Comparison of ENCODE assay signal across 27 cellular contexts in genomic region chr2:105149272-105149671, GRCh38.
"Had no signal": no experiment of that assay in that cellular context is flagged by ENCODE, and none has a peak within 500 bp of the region (broad histone marks: within the 10 kb centered on the region; RNA-seq: fewer than 3 reads in every experiment).

No MANE protein-coding gene starts in this region.

- H3K9me3 ChIP-seq: colonic mucosa, esophagus squamous epithelium, gastrocnemius medialis, gastroesophageal sphincter, heart left ventricle, heart right ventricle had no signal

- H3K27ac Mint-ChIP-seq: dendritic cell treated with granulocyte-macrophage colony-stimulating factor and Interleukin-4, amounts not matched to agents 40 ng/mL and 50 ng/mL, for 4 days; effector memory CD8-positive, alpha-beta T cell; endodermal cell had no signal

- FAIRE-seq: colon, endometrium, endothelial cell of umbilical vein, frontal cortex had no signal

- H3K4me3 ChIP-seq: colonic mucosa, coronary artery, dorsolateral prefrontal cortex, esophagus squamous epithelium, gastrocnemius medialis, gastroesophageal sphincter, heart left ventricle, heart right ventricle had no signal

- H3K27ac ChIP-seq: colonic mucosa, coronary artery, dorsolateral prefrontal cortex, epithelial cell of prostate, esophagus squamous epithelium, foreskin keratinocyte, gastrocnemius medialis, gastroesophageal sphincter, heart left ventricle, heart right ventricle had no signal

- ATAC-seq: effector memory CD8-positive, alpha-beta T cell; esophagus mucosa; foreskin keratinocyte; gastrocnemius medialis; gastroesophageal sphincter; heart left ventricle; heart right ventricle had no signal

- H3K4me1 ChIP-seq: colonic mucosa, foreskin keratinocyte, gastrocnemius medialis had no signal

- DNase-seq: colonic mucosa; cortex of kidney; dermis blood vessel endothelial cell; dorsolateral prefrontal cortex; effector CD4-positive, alpha-beta T cell; effector CD8-positive, alpha-beta T cell; effector memory CD4-positive, alpha-beta T cell; effector memory CD8-positive, alpha-beta T cell; endodermal cell; erythroblast; esophagus squamous epithelium; foreskin fibroblast; foreskin keratinocyte; foreskin melanocyte; gastrocnemius medialis; head of caudate nucleus; heart left ventricle; heart right ventricle had no signal

- H3K9me3 Mint-ChIP-seq: dendritic cell treated with granulocyte-macrophage colony-stimulating factor and Interleukin-4, amounts not matched to agents 40 ng/mL and 50 ng/mL, for 4 days; effector memory CD8-positive, alpha-beta T cell; endodermal cell had no signal

- H3K4me3 Mint-ChIP-seq: dendritic cell treated with granulocyte-macrophage colony-stimulating factor and Interleukin-4, amounts not matched to agents 40 ng/mL and 50 ng/mL, for 4 days; effector memory CD8-positive, alpha-beta T cell; endodermal cell had no signal

- H3K36me3 ChIP-seq: colonic mucosa, esophagus squamous epithelium, gastrocnemius medialis, gastroesophageal sphincter, heart left ventricle, heart right ventricle had no signal
